1 cellular context compared by ENCODE assay signal in the genomic region with DNA sequence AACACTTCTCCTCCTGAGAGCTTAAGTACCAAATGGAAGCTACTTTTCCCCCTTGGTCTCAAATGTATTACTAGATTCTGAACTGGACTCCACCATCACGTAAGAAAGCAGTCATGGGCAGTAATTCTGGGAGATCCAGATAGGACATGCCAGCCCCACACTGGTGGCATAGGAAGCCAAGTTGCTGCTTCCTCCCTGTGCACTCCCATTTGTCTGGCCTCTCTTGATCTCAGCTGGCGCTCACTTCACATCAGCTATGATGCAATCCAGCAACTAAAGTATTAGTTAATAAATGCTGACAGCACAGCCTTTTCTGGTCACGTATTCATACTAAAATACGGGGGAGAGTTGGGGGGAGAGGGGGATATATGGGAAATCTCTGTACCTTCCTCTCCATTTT.
TF ChIP-seq lines count a peak whose summit lies in the region.

No MANE protein-coding gene starts in this region.

TF ChIP-seq in endothelial cell of umbilical vein, 7 proteins besides CTCF, POLR2A, EP300 and RAD21 (continued from another document):
- TF ChIP-seq JUN (IDR thresholded peaks at IDR 0.05; ENCODE audit: borderline replicate concordance, insufficient read depth, insufficient read length, low read depth) (no peak), EZH2 (IDR thresholded peaks at IDR 0.05; ENCODE audit: borderline replicate concordance, low read depth, low read length, severe bottlenecking) (no peak), POLR2AphosphoS5 (IDR thresholded peaks at IDR 0.05; ENCODE audit: insufficient read depth, low read depth, low read length) (no peak), MYC (IDR thresholded peaks at IDR 0.05; ENCODE audit: low read depth, low read length) (no peak)
